In the genomic region with DNA sequence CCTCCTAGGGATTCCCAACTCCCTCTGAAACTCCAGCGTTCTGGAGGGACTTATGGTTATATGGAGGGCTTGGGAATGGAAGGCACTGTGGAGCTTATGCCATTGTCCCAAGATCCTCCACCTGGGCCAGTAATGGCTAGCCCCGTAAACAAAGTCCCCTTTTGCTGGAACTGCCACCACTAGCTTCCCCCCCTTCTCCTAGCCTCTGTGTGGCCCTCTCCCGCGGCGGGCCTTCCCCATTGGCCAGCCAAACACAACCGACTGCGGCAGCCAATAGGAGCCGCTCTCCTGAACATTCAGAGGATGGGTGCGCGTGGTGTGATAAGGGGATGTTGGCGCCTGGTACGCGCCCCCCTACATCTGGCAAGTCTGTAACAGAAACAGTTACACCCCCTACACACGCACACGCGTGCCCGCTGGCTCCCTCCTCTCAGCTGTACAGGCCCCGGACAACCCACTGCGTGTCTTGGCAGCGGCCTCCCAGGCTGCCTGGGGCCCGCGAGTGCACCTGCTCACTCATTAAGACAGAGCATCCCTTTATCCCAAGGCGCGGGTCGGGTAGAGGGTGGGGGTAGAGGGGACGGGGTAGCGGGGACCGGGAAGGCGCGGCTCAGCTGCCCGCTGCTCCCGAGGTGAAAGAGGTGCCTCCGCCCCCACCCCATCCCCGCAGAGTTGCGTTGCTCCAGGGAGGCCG, we compare ENCODE assay signal across 8 cellular contexts. TPM values are rescaled to one million over a fixed set of nuclear protein-coding genes. Genes with fewer than 3 reads are reported as not detected.
A peak's percentile ranks its signal among the peaks of the same experiment; 100 is the strongest.
DNase-seq lines count a peak whose midpoint lies in the region; FAIRE-seq and TF ChIP-seq lines count a peak whose summit lies in the region.

No MANE protein-coding gene starts in this region.

- H2AFZ ChIP-seq in astrocyte (ENCODE audit: low read depth, low read length), result peak overlapping the region; percentile 78

- H3K36me3 Mint-ChIP-seq in astrocyte (ENCODE audit: low read depth, unreplicated experiment), result no peaks in the 10 kb centered on the region

- H3K4me2 ChIP-seq in astrocyte (ENCODE audit: low read length), result peak overlapping the region; percentile 85

- H3K27me3 Mint-ChIP-seq in astrocyte (ENCODE audit: low read depth, unreplicated experiment), result no peaks in the 10 kb centered on the region

- H3K27ac Mint-ChIP-seq in astrocyte (ENCODE audit: unreplicated experiment), result no peak overlapping the region

- TF ChIP-seq CTCF in GM06990 (IDR thresholded peaks at IDR 0.05; ENCODE audit: insufficient read depth, low read length, poor library complexity, severe bottlenecking), result no peak
- no peak for TF ChIP-seq CTCF in NB4 (IDR thresholded peaks at IDR 0.05; ENCODE audit: low read depth, low read length)
- TF ChIP-seq CTCF in astrocyte (IDR thresholded peaks at IDR 0.05; ENCODE audit: insufficient read depth, low read depth, low read length), result no peak
- TF ChIP-seq CTCF in spleen (IDR thresholded peaks at IDR 0.05 in 8 of 11, conservative IDR thresholded peaks at IDR 0.05 in 3 of 11), result no peak

- H3K4me3 ChIP-seq in GM06990 (replicated peaks; ENCODE audit: low read depth, low read length), result peak overlapping the region; percentile 67
- peak overlapping the region; percentile 42 for H3K4me3 ChIP-seq in HAP-1
- peak overlapping the region; percentile 47 for H3K4me3 ChIP-seq in NB4 (ENCODE audit: low read depth, low read length)
- peak overlapping the region; percentile 51 for H3K4me3 ChIP-seq in astrocyte (ENCODE audit: insufficient read depth, low read depth, low read length)
- H3K4me3 ChIP-seq in iPS-20b (ENCODE audit: low read length), result peak overlapping the region; percentile 76
- H3K4me3 ChIP-seq in spleen, result peak overlapping the region; percentile 48 to 82 (median 56)

- no peaks in the 10 kb centered on the region for H4K20me1 ChIP-seq in astrocyte (ENCODE audit: insufficient read depth, low read length)

- peak overlapping the region; percentile 75 for H3K4me3 Mint-ChIP-seq in astrocyte (ENCODE audit: unreplicated experiment)

- no peak overlapping the region for H3K27ac ChIP-seq in astrocyte (ENCODE audit: low read depth, low read length)
- H3K27ac ChIP-seq in iPS-20b (ENCODE audit: low read length), result no peak overlapping the region
- peak overlapping the region in 6 of 8 donors; percentile 48 to 82 (median 74) for H3K27ac ChIP-seq in spleen

- FAIRE-seq in astrocyte (lab: Jason Lieb, UNC), result peak; percentile 9

- TF ChIP-seq POLR2A in NB4 (IDR thresholded peaks at IDR 0.05; ENCODE audit: extremely low read depth, insufficient read length) (no peak), spleen (IDR thresholded peaks at IDR 0.05) (no peak)

- H3K9me3 ChIP-seq in HAP-1 (no peaks in the 10 kb centered on the region), astrocyte (ENCODE audit: insufficient read depth, low read depth, low read length) (no peaks in the 10 kb centered on the region), iPS-20b (ENCODE audit: insufficient read depth, low read depth, low read length) (no peaks in the 10 kb centered on the region), spleen (no peaks in the 10 kb centered on the region)

- H3K9ac ChIP-seq in astrocyte (ENCODE audit: low read length), result peak overlapping the region; percentile 52
- H3K9ac ChIP-seq in iPS-20b (ENCODE audit: low read depth, low read length), result peak overlapping the region; percentile 66; the same call in 1 of the 2 replicates

- WGBS in spleen, 5 donors, result 0 to 42% (median 8%) methylated on average over 14 to 36 of the region's 36 CpGs

- peaks cover 16% of the 10 kb centered on the region for H3K4me1 Mint-ChIP-seq in astrocyte (ENCODE audit: low read depth, unreplicated experiment)

- in situ Hi-C loops in HAP-1 (cut with MboI; ENCODE audit: low sequenced_read_pairs), result no loop called here

- H3K4me1 ChIP-seq in HAP-1, result peaks cover 24% of the 10 kb centered on the region
- peaks cover 31% of the 10 kb centered on the region for H3K4me1 ChIP-seq in astrocyte (ENCODE audit: insufficient read depth, low read length)
- peaks cover 3% of the 10 kb centered on the region; the same call in 1 of the 2 replicates for H3K4me1 ChIP-seq in iPS-20b (ENCODE audit: insufficient read depth, low read length)
- peaks cover 3 to 57% (median 31%) of the 10 kb centered on the region in 6 donors for H3K4me1 ChIP-seq in spleen

- no peaks in the 10 kb centered on the region for H3K27me3 ChIP-seq in GM06990 (replicated peaks; ENCODE audit: control insufficient read depth, insufficient read depth, low read length)
- no peaks in the 10 kb centered on the region for H3K27me3 ChIP-seq in HAP-1 (ENCODE audit: low read depth)
- H3K27me3 ChIP-seq in astrocyte (ENCODE audit: insufficient read depth, low read length), result peaks cover 3% of the 10 kb centered on the region
- peaks cover 28% of the 10 kb centered on the region for H3K27me3 ChIP-seq in iPS-20b (ENCODE audit: insufficient read depth, low read length)
- H3K27me3 ChIP-seq in spleen (replicated peaks in 1 of 7), result peaks cover 0 to 5% (median 0%) of the 10 kb centered on the region in 7 donors

- DNase-seq in GM06990 (ENCODE audit: extremely low read depth, insufficient read length) (peak; percentile 73), HAP-1 (ENCODE audit: low spot score in 2 of 2) (peak; percentile 72 to 90), NB4 (ENCODE audit: low read depth) (peak; percentile 78), T-helper 1 cell (peak; percentile 24 to 82 (median 54)), astrocyte (ENCODE audit: low read depth) (no peak), spleen (peak; percentile 88), SW 1271 (lab: John Stamatoyannopoulos, UW) (no peak)

- H3K36me3 ChIP-seq in GM06990 (ENCODE audit: control insufficient read depth, insufficient read depth, low read length), result no peaks in the 10 kb centered on the region
- H3K36me3 ChIP-seq in HAP-1 (replicated peaks), result no peaks in the 10 kb centered on the region
- no peaks in the 10 kb centered on the region for H3K36me3 ChIP-seq in astrocyte (ENCODE audit: insufficient read depth, low read length)
- no peaks in the 10 kb centered on the region for H3K36me3 ChIP-seq in iPS-20b (ENCODE audit: insufficient read depth, low read depth, low read length)
- no peaks in the 10 kb centered on the region for H3K36me3 ChIP-seq in spleen

- no peaks in the 10 kb centered on the region for H3K79me2 ChIP-seq in astrocyte (ENCODE audit: insufficient read depth, low read length)

- H3K9me3 Mint-ChIP-seq in astrocyte (ENCODE audit: unreplicated experiment), result no peaks in the 10 kb centered on the region

- intact Hi-C loops in spleen (cut with DNase I; ENCODE audit: low total_unique reads), result no loop called here

RNA-seq across cellular contexts. Expression of a gene that starts 0.9 kb away (rescaled TPM):
- total RNA-seq in astrocyte (1.7 and 1.9 TPM in 2 replicates), spleen (1 to 10 TPM; 1.7 to 4.7 (median 2.2) TPM)
- polyA plus RNA-seq in spleen, result 1 to 10 TPM; 4.0 to 6.7 (median 4.4) TPM

RNA-seq across cellular contexts. Expression of a gene that starts 5.3 kb away (rescaled TPM):
- total RNA-seq in astrocyte (38.1 and 39.6 TPM in 2 replicates), spleen (10 to 100 TPM; 13.4 to 27.1 (median 22.5) TPM)
- 10 to 100 TPM; 20.6 to 25.4 (median 24.8) TPM for polyA plus RNA-seq in spleen

Comparison
In these comparisons a context has a peak if more than half of its experiments do, and no peak if none do; other contexts are left out.
1. DNase-seq: peak in GM06990 (single experiment), HAP-1 (2 of 2), NB4 (single experiment), T-helper 1 cell (5 of 5) and spleen (single experiment); none in astrocyte (single experiment) and SW 1271 (0 of 2).
2. H3K27ac ChIP-seq: peak in spleen (6 of 8); none in astrocyte (single experiment) and iPS-20b (single experiment).
3. Peak in every context shown above with its lines, with median percentiles within 50 percentile points of each other: H3K4me3 ChIP-seq.